ENCODE assay signal across 8 cellular contexts in genomic region chr22:49760630-49761571, GRCh38.
A peak's percentile ranks its signal among the peaks of the same experiment; 100 is the strongest.
DNase-seq lines count a peak whose midpoint lies in the region; ATAC-seq and TF ChIP-seq lines count a peak whose summit lies in the region.

No MANE protein-coding gene starts in this region.

- no peak for TF ChIP-seq CTCF in omental fat pad (IDR thresholded peaks at IDR 0.05)

- peaks cover 3% of the 10 kb centered on the region for H3K27me3 Mint-ChIP-seq in activated CD4-positive, alpha-beta memory T cell treated with anti-CD3 and anti-CD28 coated beads for 36 hours

- intact Hi-C loops in activated CD4-positive, alpha-beta memory T cell treated with anti-CD3 and anti-CD28 coated beads for 36 hours (cut with micrococcal nuclease) = no loop called here

- POLR2A ChIA-PET in activated CD4-positive, alpha-beta memory T cell treated with anti-CD3 and anti-CD28 coated beads for 36 hours (lab: Charles Lee) = no interaction called here

- CTCF ChIA-PET in activated CD4-positive, alpha-beta memory T cell treated with anti-CD3 and anti-CD28 coated beads for 36 hours (lab: Charles Lee) = interaction anchor here (0.7 kb wide), 1 partner anchor 269 kb away, joined by 3 read pairs; no protein-coding TSS in a partner anchor

- H3K4me1 Mint-ChIP-seq in activated CD4-positive, alpha-beta memory T cell treated with anti-CD3 and anti-CD28 coated beads for 36 hours (ENCODE audit: low read depth) = peaks cover 10% of the 10 kb centered on the region

- no peaks in the 10 kb centered on the region for H3K9me3 Mint-ChIP-seq in activated CD4-positive, alpha-beta memory T cell treated with anti-CD3 and anti-CD28 coated beads for 36 hours

- peak; percentile 76 for ATAC-seq in GM19395 (IDR thresholded peaks at IDR 0.05; ENCODE audit: unreplicated experiment)
- peak; percentile 55 for ATAC-seq in HG03097 (IDR thresholded peaks at IDR 0.05; ENCODE audit: low FRiP score, unreplicated experiment)
- ATAC-seq in omental fat pad (ENCODE audit: low FRiP score) = no peak

- no peaks in the 10 kb centered on the region for H3K36me3 Mint-ChIP-seq in activated CD4-positive, alpha-beta memory T cell treated with anti-CD3 and anti-CD28 coated beads for 36 hours

- H3K27ac Mint-ChIP-seq in activated CD4-positive, alpha-beta memory T cell treated with anti-CD3 and anti-CD28 coated beads for 36 hours = no peak overlapping the region

- no peak overlapping the region for H3K4me3 Mint-ChIP-seq in activated CD4-positive, alpha-beta memory T cell treated with anti-CD3 and anti-CD28 coated beads for 36 hours

- peak; percentile 16 for DNase-seq in activated CD4-positive, alpha-beta memory T cell treated with anti-CD3 and anti-CD28 coated beads for 36 hours
- DNase-seq in omental fat pad (ENCODE audit: low spot score) (peak; percentile 8), hippocampal formation (lab: John Stamatoyannopoulos, UW) (no peak), NCI-H446 treated with DMSO at 0.1 percent for 48 hours (lab: John Stamatoyannopoulos, UW) (no peak), DMS153 treated with DMSO at 0.1 percent for 48 hours (lab: John Stamatoyannopoulos, UW; ENCODE audit: unreplicated experiment) (no peak)
- no peak for DNase-seq in stimulated activated naive CD4-positive, alpha-beta T cell (lab: John Stamatoyannopoulos, UW)

Comparison
In these comparisons a context has a peak if more than half of its experiments do, and no peak if none do; other contexts are left out.
1. DNase-seq: peak in activated CD4-positive, alpha-beta memory T cell treated with anti-CD3 and anti-CD28 coated beads for 36 hours (single experiment) and omental fat pad (single experiment); none in hippocampal formation (0 of 2), NCI-H446 treated with DMSO at 0.1 percent for 48 hours (single experiment), DMS153 treated with DMSO at 0.1 percent for 48 hours (single experiment) and stimulated activated naive CD4-positive, alpha-beta T cell (0 of 6).